In the genomic region with DNA sequence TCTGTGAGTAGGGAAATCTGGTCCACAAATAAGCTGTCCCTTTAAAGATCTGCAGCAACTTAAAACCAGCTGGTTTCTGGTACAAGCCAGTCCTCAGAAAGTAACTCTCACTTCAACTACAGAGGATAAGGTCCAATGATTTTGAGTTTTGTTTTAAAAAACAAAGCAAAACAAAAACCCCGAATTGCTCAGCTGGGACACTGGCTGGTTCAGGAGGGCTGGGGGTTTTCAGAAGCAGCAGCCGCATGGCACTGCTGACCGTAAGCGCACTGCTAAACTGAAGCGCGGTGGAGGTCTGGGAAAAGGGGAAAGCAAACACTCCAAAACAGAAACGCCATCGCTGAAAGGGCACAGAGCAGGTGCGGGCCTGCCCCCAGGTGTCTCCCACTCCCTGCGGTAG, we compare ENCODE assay signal across 9 cellular contexts. TPM values are rescaled to one million over a fixed set of nuclear protein-coding genes. Genes with fewer than 3 reads are reported as not detected.
DNase-seq lines count a peak whose midpoint lies in the region; ATAC-seq and TF ChIP-seq lines count a peak whose summit lies in the region.
"Had no signal": no experiment of that assay in that cellular context is flagged by ENCODE, and none has a peak within 500 bp of the region (broad histone marks: within the 10 kb centered on the region; RNA-seq: fewer than 3 reads in every experiment).

No MANE protein-coding gene starts in this region.

- WGBS in hepatocyte (ENCODE audit: low lambda C conversion rate, missing lambda C conversion rate), result 81% methylated on average over 10 of the region's 10 CpGs

- H3K36me3 ChIP-seq in hepatocyte (replicated peaks; ENCODE audit: insufficient read depth, low read depth), result no peaks in the 10 kb centered on the region

- no peaks in the 10 kb centered on the region for H3K9me2 ChIP-seq in hepatocyte (replicated peaks; ENCODE audit: insufficient read depth)

- no peak overlapping the region for H2AFZ ChIP-seq in hepatocyte

- no peak overlapping the region for H3K4me3 ChIP-seq in hepatocyte

- H3K9me3 ChIP-seq in hepatocyte (ENCODE audit: low read depth), result no peaks in the 10 kb centered on the region

- peak overlapping the region; percentile 49 for H3K27ac ChIP-seq in hepatocyte

- peaks cover 9% of the 10 kb centered on the region for H4K20me1 ChIP-seq in hepatocyte (ENCODE audit: insufficient read depth, poor library complexity, severe bottlenecking)

- H3K4me2 ChIP-seq in hepatocyte, result no peak overlapping the region

- no peak for DNase-seq in hepatocyte (ENCODE audit: low spot score)
- no peak for DNase-seq in NCI-H1930 (lab: John Stamatoyannopoulos, UW)
- no peak for DNase-seq in activated CD8-positive, alpha-beta memory T cell treated with anti-CD3 and anti-CD28 coated beads, Interleukin-2, amount 50 U/mL, for 48 hours
- DNase-seq in NCI-H82 treated with DMSO at 0.1 percent for 48 hours (lab: John Stamatoyannopoulos, UW; ENCODE audit: unreplicated experiment), result no peak
- DNase-seq: occipital lobe had no signal

- peaks cover 80% of the 10 kb centered on the region for H3K79me2 ChIP-seq in hepatocyte

- TF ChIP-seq CTCF in hepatocyte (IDR thresholded peaks at IDR 0.05; ENCODE audit: poor library complexity), result no peak

- H3K4me1 ChIP-seq in hepatocyte (ENCODE audit: insufficient read depth), result no peaks in the 10 kb centered on the region

- ATAC-seq in GM18498 (IDR thresholded peaks at IDR 0.05; ENCODE audit: unreplicated experiment), result peak; percentile 86
- ATAC-seq in GM21515 (IDR thresholded peaks at IDR 0.05; ENCODE audit: unreplicated experiment), result peak; percentile 77
- peak; percentile 65 for ATAC-seq in HG03342 (IDR thresholded peaks at IDR 0.05; ENCODE audit: unreplicated experiment)
- ATAC-seq in GM19452 (IDR thresholded peaks at IDR 0.05; ENCODE audit: unreplicated experiment), result no peak

- H3K27me3 ChIP-seq in hepatocyte, result no peaks in the 10 kb centered on the region

RNA-seq across cellular contexts. Expression of a gene that starts 59.7 kb away (rescaled TPM):
- total RNA-seq in hepatocyte, result 15.4 and 22.7 TPM in 2 replicates
- polyA plus RNA-seq in hepatocyte, result 4.6 and 12.6 TPM in 2 replicates
